8 cellular contexts compared by ENCODE assay signal in genomic region chr6:51342393-51342792, GRCh38.
"Had no signal": no experiment of that assay in that cellular context is flagged by ENCODE, and none has a peak within 500 bp of the region (broad histone marks: within the 10 kb centered on the region; RNA-seq: fewer than 3 reads in every experiment).

No MANE protein-coding gene starts in this region.

- H3K4me3 ChIP-seq: GM12878 had no signal

- FAIRE-seq: G401.6, GM12878, GM12891, GM12892, GM18507, GM19239 had no signal

- DNase-seq: GDM1, GF-D8 had no signal

- ATAC-seq: GM12878 had no signal
